ENCODE assay signal across 1 cellular context in the genomic region with DNA sequence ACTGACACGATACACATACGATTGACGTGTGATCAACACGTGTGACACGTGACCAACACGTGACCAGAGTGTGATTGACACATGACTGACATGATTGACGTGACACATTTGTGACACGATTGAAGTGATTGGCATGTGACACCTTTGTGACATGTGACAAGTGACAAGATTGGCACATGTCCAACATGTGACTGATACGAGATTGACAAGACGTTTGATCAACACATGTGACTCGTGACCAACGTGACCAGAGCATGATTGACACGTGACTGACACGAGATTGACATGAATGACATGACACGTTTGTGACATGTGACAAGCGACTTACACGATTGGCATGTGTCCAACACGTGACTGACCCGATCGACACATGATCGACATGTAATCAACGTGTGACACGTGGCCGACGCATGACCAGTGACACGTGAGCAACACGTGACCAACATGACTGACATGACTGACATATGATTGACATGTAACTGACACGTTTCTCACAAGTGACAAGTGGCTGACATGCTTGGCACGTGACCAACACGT.
TF ChIP-seq lines count a peak whose summit lies in the region.

No MANE protein-coding gene starts in this region.

TF ChIP-seq in endothelial cell of umbilical vein, 7 proteins besides CTCF, POLR2A, EP300 and RAD21:
- TF ChIP-seq FOS (IDR thresholded peaks at IDR 0.05; ENCODE audit: borderline replicate concordance, insufficient read depth, low read length): no peak
- TF ChIP-seq, protein P1, sequence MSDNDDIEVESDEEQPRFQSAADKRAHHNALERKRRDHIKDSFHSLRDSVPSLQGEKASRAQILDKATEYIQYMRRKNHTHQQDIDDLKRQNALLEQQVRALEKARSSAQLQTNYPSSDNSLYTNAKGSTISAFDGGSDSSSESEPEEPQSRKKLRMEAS (IDR thresholded peaks at IDR 0.05; ENCODE audit: insufficient read depth, insufficient read length): peak; percentile 74
